In the genomic region with DNA sequence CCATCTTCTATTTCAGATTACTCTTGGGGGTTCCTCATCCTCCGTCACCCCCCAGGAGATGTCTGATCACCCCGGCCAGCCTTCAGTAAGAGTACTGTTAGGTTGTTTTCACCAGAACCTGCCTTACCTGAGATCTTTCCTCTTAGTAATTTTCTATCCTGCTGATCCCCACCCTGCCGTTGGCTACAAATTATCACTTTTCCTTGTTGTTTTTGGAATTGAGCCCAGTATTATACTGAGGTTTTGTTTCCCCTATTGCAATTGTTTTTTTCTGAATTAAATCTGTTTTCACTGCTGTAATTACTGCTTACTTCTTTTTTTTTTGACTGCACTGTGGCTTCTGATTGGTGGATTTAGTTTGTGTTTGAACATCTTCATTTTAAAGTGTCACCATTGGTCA, we compare ENCODE assay signal across 33 cellular contexts. TPM values are rescaled to one million over a fixed set of nuclear protein-coding genes. Genes with fewer than 3 reads are reported as not detected.
"Had no signal": no experiment of that assay in that cellular context is flagged by ENCODE, and none has a peak within 500 bp of the region (broad histone marks: within the 10 kb centered on the region; RNA-seq: fewer than 3 reads in every experiment).

No MANE protein-coding gene starts in this region.

- H3K4me1 ChIP-seq: ascending aorta had no signal

- H3K4me3 ChIP-seq: ascending aorta, cardiac muscle cell had no signal

- ATAC-seq: activated CD8-positive, alpha-beta T cell treated with anti-CD3 and anti-CD28 coated beads for 36 hours; activated T-cell treated with anti-CD3 and anti-CD28 coated beads, Interleukin-2, amount 50 U/mL, for 72 hours; activated T-helper 17 cell treated with anti-CD3 and anti-CD28 coated beads, Interleukin-2, amount 50 U/mL, for 72 hours had no signal

- H3K36me3 ChIP-seq: ascending aorta, cardiac muscle cell, WERI-Rb-1 had no signal

- H3K27me3 ChIP-seq: ascending aorta, cardiac muscle cell had no signal

- H3K27ac ChIP-seq: ascending aorta, cardiac muscle cell, WERI-Rb-1 had no signal

- DNase-seq: activated CD4-positive, alpha-beta T cell treated with anti-CD3 and anti-CD28 coated beads, Interleukin-2, amount 10 ng/mL, durations not matched to agents 24 days and 14 days; activated CD4-positive, alpha-beta T cell treated with anti-CD3 and anti-CD28 coated beads, Interleukin-2, amount 50 U/mL, for 4 hours; activated CD4-positive, CD25-positive, alpha-beta regulatory T cell; activated CD8-positive, alpha-beta T cell treated with anti-CD3 and anti-CD28 coated beads for 36 hours; activated effector memory CD4-positive, alpha-beta T cell treated with anti-CD3 and anti-CD28 coated beads, Interleukin-2, amount 50 U/mL, for 16 hours; activated naive CD4-positive, alpha-beta T cell; activated naive CD4-positive, alpha-beta T cell treated with anti-CD3 and anti-CD28 coated beads, Interleukin-2, amount 50 U/mL, for 16 hours; activated naive CD8-positive, alpha-beta T cell treated with anti-CD3 and anti-CD28 coated beads, Interleukin-2, amount 10 ng/mL, durations not matched to agents 7 days and 5 days; activated T-cell treated with anti-CD3 and anti-CD28 coated beads, Interleukin-2, amount 50 U/mL, for 1 hour; activated T-cell treated with anti-CD3 and anti-CD28 coated beads, Interleukin-2, amount 50 U/mL, for 72 hours; amygdala; Karpas-422; KBM-7; NCI-H1105; NCI-H1417 treated with DMSO at 0.1 percent for 48 hours; NCI-H187 treated with DMSO at 0.1 percent for 48 hours; NCI-H345; NCI-H526; OCI-M1; Right ventricle myocardium superior; SW 1271; T1000; WERI-Rb-1 had no signal

RNA-seq across cellular contexts. Expression of gene SPAM1, which starts 14.7 kb away (rescaled TPM):
- total RNA-seq: activated CD4-positive, alpha-beta T cell treated with anti-CD3 and anti-CD28 coated beads, Interleukin-2, amount 10 ng/mL, durations not matched to agents 24 days and 14 days; activated CD8-positive, alpha-beta memory T cell treated with anti-CD3 and anti-CD28 coated beads for 36 hours; activated CD8-positive, alpha-beta T cell treated with anti-CD3 and anti-CD28 coated beads for 36 hours; activated naive CD8-positive, alpha-beta T cell treated with anti-CD3 and anti-CD28 coated beads, Interleukin-2, amount 10 ng/mL, durations not matched to agents 7 days and 5 days; activated T-cell treated with anti-CD3 and anti-CD28 coated beads, Interleukin-2, amount 50 U/mL, for 72 hours; activated T-helper 17 cell treated with anti-CD3 and anti-CD28 coated beads, Interleukin-2, amount 50 U/mL, for 72 hours; ascending aorta; cardiac muscle cell; MCF 10A; NCI-H460; Right ventricle myocardium superior; T-helper 1 cell treated with Interleukin-12 subunit alpha and Interleukin-12 subunit beta and Interleukin-4 antibody, amounts not matched to agents 30 ng/mL and 1 ng/mL, for 36 hours; T-helper 2 cell treated with Interferon-gamma antibody and Interleukin-4, amounts not matched to agents 100 ng/mL and 5 ng/mL, for 36 hours had no signal
- polyA plus RNA-seq: adipose tissue, cardiac muscle cell, IgD-negative memory B cell had no signal
